Comparison of ENCODE assay signal across 12 cellular contexts in genomic region chr1:89287182-89288050, GRCh38. TPM values are rescaled to one million over a fixed set of nuclear protein-coding genes. Genes with fewer than 3 reads are reported as not detected.
A peak's percentile ranks its signal among the peaks of the same experiment; 100 is the strongest.
DNase-seq lines count a peak whose midpoint lies in the region; ATAC-seq, FAIRE-seq and TF ChIP-seq lines count a peak whose summit lies in the region.
"Had no signal": no experiment of that assay in that cellular context is flagged by ENCODE, and none has a peak within 500 bp of the region (broad histone marks: within the 10 kb centered on the region; RNA-seq: fewer than 3 reads in every experiment).

No MANE protein-coding gene starts in this region.

- H3K23me2 ChIP-seq in H1 (ENCODE audit: low read depth, low read length) = no peaks in the 10 kb centered on the region

- TF ChIP-seq CTCF in H1 (IDR thresholded peaks at IDR 0.05; ENCODE audit: control extremely low read depth in 1 of 3, insufficient read depth in 1 of 3, low read depth in 1 of 3, low read length in 3 of 3) (no peak), glutamatergic neuron (IDR thresholded peaks at IDR 0.05; ENCODE audit: partially characterized antibody, unreplicated experiment) (no peak)

- H4K20me1 ChIP-seq in H1 (replicated peaks in 1 of 2; ENCODE audit: control insufficient read depth in 1 of 2, insufficient read depth in 2 of 2, low read length in 2 of 2) = no peaks in the 10 kb centered on the region

- no peak for TF ChIP-seq POLR2A in H1 (IDR thresholded peaks at IDR 0.05; ENCODE audit: control extremely low read depth in 1 of 2, low read depth in 2 of 2, low read length in 2 of 2)

- H3K36me3 Mint-ChIP-seq in stimulated activated naive CD8-positive, alpha-beta T cell treated with anti-CD3 and anti-CD28 coated beads, Interleukin-15, Interleukin-2, amounts not matched to agents 100 ng/mL and 50 ng/mL, for 24 hours (ENCODE audit: low read depth) = peaks cover 8% of the 10 kb centered on the region
- peaks cover 5% of the 10 kb centered on the region for H3K36me3 Mint-ChIP-seq in glutamatergic neuron (ENCODE audit: unreplicated experiment)

- no peak overlapping the region for H3K4me3 ChIP-seq in H1 (ENCODE audit: extremely low read depth in 1 of 4, insufficient read depth in 2 of 4, low read depth in 3 of 4, low read length in 4 of 4)
- H3K4me3 ChIP-seq: mucosa of descending colon had no signal

- H3K14ac ChIP-seq in H1 (ENCODE audit: insufficient read length) = no peak overlapping the region

- no peaks in the 10 kb centered on the region for H3K79me1 ChIP-seq in H1 (ENCODE audit: low read depth, low read length)

- H2BK5ac ChIP-seq in H1 (ENCODE audit: low read depth, low read length) = no peak overlapping the region

- no peak overlapping the region for H3K56ac ChIP-seq in H1 (replicated peaks; ENCODE audit: insufficient read length, low read depth, low read length)

- peaks cover 23% of the 10 kb centered on the region for H3K9me3 Mint-ChIP-seq in stimulated activated naive CD8-positive, alpha-beta T cell treated with anti-CD3 and anti-CD28 coated beads, Interleukin-15, Interleukin-2, amounts not matched to agents 100 ng/mL and 50 ng/mL, for 24 hours
- no peaks in the 10 kb centered on the region for H3K9me3 Mint-ChIP-seq in glutamatergic neuron (ENCODE audit: unreplicated experiment)

- H2BK120ac ChIP-seq in H1 (replicated peaks; ENCODE audit: low read depth, low read length) = no peak overlapping the region

- 80% methylated on average over 5 of the region's 5 CpGs; no CpG with 5 or more reads in 1 of the 2 experiments for WGBS in H1 (ENCODE audit: extremely low coverage in 1 of 2, insufficient coverage in 1 of 2, insufficient read length in 1 of 2, insufficient replicate concordance in 2 of 2, low coverage in 1 of 2, low lambda C conversion rate in 2 of 2, missing lambda C conversion rate in 1 of 2), 2 experiments

- no peak overlapping the region for H3K9ac ChIP-seq in H1 (replicated peaks in 1 of 4; ENCODE audit: extremely low read depth in 1 of 4, low read depth in 3 of 4, low read length in 3 of 4)

- no peak overlapping the region for H2BK20ac ChIP-seq in H1 (ENCODE audit: low read length)

- H3K27ac ChIP-seq in H1 (ENCODE audit: low read depth, low read length) = no peak overlapping the region

- peak overlapping the region; percentile 64 for H3K4me3 Mint-ChIP-seq in stimulated activated naive CD8-positive, alpha-beta T cell treated with anti-CD3 and anti-CD28 coated beads, Interleukin-15, Interleukin-2, amounts not matched to agents 100 ng/mL and 50 ng/mL, for 24 hours
- no peak overlapping the region for H3K4me3 Mint-ChIP-seq in glutamatergic neuron (ENCODE audit: unreplicated experiment)

- TF ChIP-seq RAD21 in H1 (IDR thresholded peaks at IDR 0.05 in 1 of 2, conservative IDR thresholded peaks at IDR 0.05 in 1 of 2; ENCODE audit: low read depth in 2 of 2, low read length in 2 of 2) = no peak

- no peak overlapping the region for H3K23ac ChIP-seq in H1 (ENCODE audit: insufficient read length)

- H3K79me2 ChIP-seq in H1 (ENCODE audit: control insufficient read depth in 1 of 2, insufficient read depth in 2 of 2, low read length in 2 of 2) = no peaks in the 10 kb centered on the region

- H2AK5ac ChIP-seq in H1 (ENCODE audit: low read depth, low read length) = no peak overlapping the region

- H3K36me3 ChIP-seq in H1 (ENCODE audit: control insufficient read depth in 2 of 4, insufficient read depth in 4 of 4, low read length in 3 of 4) = no peaks in the 10 kb centered on the region

- no peak overlapping the region for H2BK12ac ChIP-seq in H1 (ENCODE audit: low read depth, low read length)

- H2BK15ac ChIP-seq in H1 (ENCODE audit: low read length) = no peak overlapping the region

- no peak overlapping the region for H4K5ac ChIP-seq in H1 (ENCODE audit: insufficient read length, low read depth, low read length)

- H3K27me3 Mint-ChIP-seq in stimulated activated naive CD8-positive, alpha-beta T cell treated with anti-CD3 and anti-CD28 coated beads, Interleukin-15, Interleukin-2, amounts not matched to agents 100 ng/mL and 50 ng/mL, for 24 hours = no peaks in the 10 kb centered on the region
- H3K27me3 Mint-ChIP-seq in glutamatergic neuron (ENCODE audit: unreplicated experiment) = no peaks in the 10 kb centered on the region

- 0 out of 4 replicates have a peak, but pooled peaks cover 0 to 3% of the 10 kb centered on the region in 2 experiments for H3K9me3 ChIP-seq in H1 (ENCODE audit: insufficient read depth in 2 of 2, low read depth in 1 of 2, low read length in 1 of 2)
- H3K9me3 ChIP-seq: mucosa of descending colon had no signal

- H3K27ac Mint-ChIP-seq in stimulated activated naive CD8-positive, alpha-beta T cell treated with anti-CD3 and anti-CD28 coated beads, Interleukin-15, Interleukin-2, amounts not matched to agents 100 ng/mL and 50 ng/mL, for 24 hours = peak overlapping the region; percentile 83
- H3K27ac Mint-ChIP-seq in glutamatergic neuron (ENCODE audit: unreplicated experiment) = no peak overlapping the region

- H3K4me1 Mint-ChIP-seq in stimulated activated naive CD8-positive, alpha-beta T cell treated with anti-CD3 and anti-CD28 coated beads, Interleukin-15, Interleukin-2, amounts not matched to agents 100 ng/mL and 50 ng/mL, for 24 hours (ENCODE audit: low read depth) = peaks cover 60% of the 10 kb centered on the region
- H3K4me1 Mint-ChIP-seq in glutamatergic neuron (ENCODE audit: low read depth, unreplicated experiment) = no peaks in the 10 kb centered on the region

- no peak for ATAC-seq in stimulated activated naive CD8-positive, alpha-beta T cell treated with anti-CD3 and anti-CD28 coated beads, Interleukin-15, Interleukin-2, amounts not matched to agents 100 U/mL and 50 U/mL, for 24 hours
- ATAC-seq in HG03139 (IDR thresholded peaks at IDR 0.05; ENCODE audit: unreplicated experiment) (peak; percentile 26), HG03457 (IDR thresholded peaks at IDR 0.05; ENCODE audit: unreplicated experiment) (no peak)
- ATAC-seq: HCT116 had no signal

- no peak overlapping the region for H2AFZ ChIP-seq in H1 (ENCODE audit: low read length)

- peaks cover 0 to 1% (median 0%) of the 10 kb centered on the region in 4 experiments; a peak in 1 of 7 replicates for H3K27me3 ChIP-seq in H1 (replicated peaks in 1 of 4; ENCODE audit: control insufficient read depth in 3 of 4, extremely low read depth in 1 of 4, insufficient read depth in 3 of 4, low read length in 3 of 4)

- FAIRE-seq in H1 (lab: Jason Lieb, UNC) = no peak
- FAIRE-seq: endometrium had no signal

- no peak overlapping the region for H3K18ac ChIP-seq in H1 (ENCODE audit: extremely low read depth, low read length)

- CTCF ChIA-PET in H1 (lab: Charles Lee; ENCODE audit: partially characterized antibody) = no interaction called here

- no peak for DNase-seq in stimulated activated naive CD8-positive, alpha-beta T cell treated with anti-CD3 and anti-CD28 coated beads, Interleukin-15, Interleukin-2, amounts not matched to agents 100 U/mL and 50 U/mL, for 24 hours
- DNase-seq in H1 (ENCODE audit: low read depth in 1 of 2, low spot score in 2 of 2) (no peak), Kasumi-1 (lab: John Stamatoyannopoulos, UW) (no peak), glutamatergic neuron (no peak), NCI-H2171 (lab: John Stamatoyannopoulos, UW) (no peak)
- DNase-seq: mucosa of descending colon had no signal

- no peak for TF ChIP-seq EP300 in H1 (IDR thresholded peaks at IDR 0.05; ENCODE audit: borderline replicate concordance in 1 of 2, low read depth in 2 of 2, low read length in 2 of 2)

- no peak overlapping the region for H3K4me2 ChIP-seq in H1 (ENCODE audit: insufficient read depth in 1 of 2, low read depth in 2 of 2, low read length in 2 of 2)

- H4K91ac ChIP-seq in H1 (replicated peaks; ENCODE audit: insufficient read length, low read length) = no peak overlapping the region

- POLR2A ChIA-PET in H1 (lab: Charles Lee; ENCODE audit: partially characterized antibody) = no interaction called here

- H3K4me1 ChIP-seq in H1 (replicated peaks in 1 of 4; ENCODE audit: control insufficient read depth in 3 of 4, insufficient read depth in 4 of 4, low read length in 3 of 4) = no peaks in the 10 kb centered on the region

- no peak overlapping the region for H3K4ac ChIP-seq in H1 (replicated peaks; ENCODE audit: insufficient read length, low read depth, low read length)

- H4K8ac ChIP-seq in H1 (ENCODE audit: extremely low read depth, insufficient read depth, low read length) = no peak overlapping the region

TF ChIP-seq in H1, 55 proteins besides CTCF, POLR2A, EP300 and RAD21:
- TF ChIP-seq SP4 (IDR thresholded peaks at IDR 0.05; ENCODE audit: low read length) (no peak), CTBP2 (IDR thresholded peaks at IDR 0.05; ENCODE audit: borderline replicate concordance, insufficient read depth, insufficient read length, low read length) (no peak), TCF12 (IDR thresholded peaks at IDR 0.05; ENCODE audit: low read depth, low read length) (no peak), MAFK (IDR thresholded peaks at IDR 0.05; ENCODE audit: low read depth, low read length) (peak; percentile 36; the same call in 1 of the 2 replicates), ASH2L (IDR thresholded peaks at IDR 0.05; ENCODE audit: low read length) (no peak), JUND (IDR thresholded peaks at IDR 0.05; ENCODE audit: low read length) (no peak)

RNA-seq across cellular contexts. Expression of gene GBP5, which starts 14.8 kb away (rescaled TPM):
- total RNA-seq in H1 (2021; fragmentation: NEBNext Ultra II Directional; extraction: Animal tissue kit (Norgen Biotek cat#: 25700)) = not detected in 2 replicates
- not detected in 2 replicates for polyA plus RNA-seq in H1 (2011; rRNA removed)
- polyA plus RNA-seq in H1 (2011; cell fraction: cytosol; rRNA removed) = not detected
- polyA plus RNA-seq in H1 (2011; cell fraction: nucleus; rRNA removed) = not detected
- not detected in 4 replicates for polyA plus RNA-seq in H1 (2012, experiment 1 of 2)
- polyA plus RNA-seq in H1 (2012, experiment 2 of 2) = not detected
- polyA plus RNA-seq in H1 (2013, experiment 1 of 2) = not detected
- polyA plus RNA-seq in H1 (2013, experiment 2 of 2) = not detected
- polyA minus RNA-seq in H1 (2011; rRNA and poly(A)+ RNA removed) = not detected in 2 replicates
- not detected for polyA minus RNA-seq in H1 (2011; cell fraction: cytosol; rRNA and poly(A)+ RNA removed)
- polyA minus RNA-seq in H1 (2011; cell fraction: nucleus; rRNA and poly(A)+ RNA removed) = not detected
- not detected for total RNA-seq in glutamatergic neuron (ENCODE audit: unreplicated experiment)
- total RNA-seq: NCI-H460 had no signal
